8 cellular contexts compared by ENCODE assay signal in genomic region chr10:70379581-70380176, GRCh38. TPM values are rescaled to one million over a fixed set of nuclear protein-coding genes. Genes with fewer than 3 reads are reported as not detected.
A peak's percentile ranks its signal among the peaks of the same experiment; 100 is the strongest.
DNase-seq lines count a peak whose midpoint lies in the region; ATAC-seq and TF ChIP-seq lines count a peak whose summit lies in the region.

No MANE protein-coding gene starts in this region.

- H3K9me3 ChIP-seq in heart left ventricle (peaks cover 0 to 7% (median 0%) of the 10 kb centered on the region in 12 donors), OCI-LY1 (ENCODE audit: low read length) (no peaks in the 10 kb centered on the region), thoracic aorta (no peaks in the 10 kb centered on the region), neuronal stem cell (replicated peaks in 1 of 2; ENCODE audit: control insufficient read depth in 2 of 2, insufficient read depth in 1 of 2, low read depth in 1 of 2, low read length in 2 of 2) (peaks cover 0 to 15% of the 10 kb centered on the region in 2 donors), esophagus muscularis mucosa (peaks cover 0 to 6% (median 2%) of the 10 kb centered on the region in 4 donors)

- no peaks in the 10 kb centered on the region for H3K36me3 Mint-ChIP-seq in stimulated activated memory B cell treated with anti-CD40 and anti-IgM and Interleukin-4, amounts not matched to agents 10 μg/mL and 1 μg/mL and 100 μg/mL, for 72 hours

- no peak overlapping the region for H3K23ac ChIP-seq in neuronal stem cell (ENCODE audit: low read depth, low read length, poor library complexity)

- no peaks in the 10 kb centered on the region for H3K79me2 ChIP-seq in OCI-LY1 (ENCODE audit: insufficient read depth, low read length)

- no peak overlapping the region for H3K9ac ChIP-seq in OCI-LY1 (ENCODE audit: low read length)
- no peak overlapping the region for H3K9ac ChIP-seq in neuronal stem cell (ENCODE audit: low read depth, low read length, poor library complexity)

- H4K8ac ChIP-seq in neuronal stem cell (ENCODE audit: low read depth, low read length): no peak overlapping the region

- H3K4me3 ChIP-seq in heart left ventricle (no peak overlapping the region), OCI-LY1 (ENCODE audit: low read depth, low read length, poor library complexity, severe bottlenecking) (no peak overlapping the region), fibroblast of pulmonary artery (replicated peaks; ENCODE audit: low read depth, low read length) (no peak overlapping the region), thoracic aorta (no peak overlapping the region), neuronal stem cell (ENCODE audit: low read length in 2 of 2) (no peak overlapping the region), esophagus muscularis mucosa (no peak overlapping the region)

- H3K9me3 Mint-ChIP-seq in stimulated activated memory B cell treated with anti-CD40 and anti-IgM and Interleukin-4, amounts not matched to agents 10 μg/mL and 1 μg/mL and 100 μg/mL, for 72 hours: peaks cover 6% of the 10 kb centered on the region

- TF ChIP-seq POLR2A in heart left ventricle (IDR thresholded peaks at IDR 0.05) (no peak), esophagus muscularis mucosa (IDR thresholded peaks at IDR 0.05; ENCODE audit: low read depth) (no peak)

- H3K4me1 Mint-ChIP-seq in stimulated activated memory B cell treated with anti-CD40 and anti-IgM and Interleukin-4, amounts not matched to agents 10 μg/mL and 1 μg/mL and 100 μg/mL, for 72 hours: peaks cover 16% of the 10 kb centered on the region

- no peak overlapping the region for H3K4me2 ChIP-seq in OCI-LY1 (ENCODE audit: low read length)
- no peak overlapping the region for H3K4me2 ChIP-seq in neuronal stem cell (ENCODE audit: insufficient read depth, low read length, poor library complexity, severe bottlenecking)

- H3K18ac ChIP-seq in neuronal stem cell (ENCODE audit: low read length): no peak overlapping the region

- no peaks in the 10 kb centered on the region for H3F3A ChIP-seq in OCI-LY1 (ENCODE audit: insufficient read depth, low read length)

- H2AFZ ChIP-seq in OCI-LY1 (ENCODE audit: low read length): no peak overlapping the region
- H2AFZ ChIP-seq in neuronal stem cell (ENCODE audit: low read length): no peak overlapping the region

- H2AK5ac ChIP-seq in neuronal stem cell (ENCODE audit: low read depth, low read length): no peak overlapping the region

- no peaks in the 10 kb centered on the region for H3K27me3 ChIP-seq in heart left ventricle
- no peaks in the 10 kb centered on the region for H3K27me3 ChIP-seq in OCI-LY1 (ENCODE audit: insufficient read depth, low read length)
- H3K27me3 ChIP-seq in thoracic aorta (replicated peaks; ENCODE audit: insufficient read depth): no peaks in the 10 kb centered on the region
- no peaks in the 10 kb centered on the region for H3K27me3 ChIP-seq in neuronal stem cell (ENCODE audit: control insufficient read depth in 3 of 3, insufficient read depth in 3 of 3, low read depth in 1 of 3, low read length in 3 of 3)
- no peaks in the 10 kb centered on the region for H3K27me3 ChIP-seq in esophagus muscularis mucosa

- TF ChIP-seq EP300 in esophagus muscularis mucosa (IDR thresholded peaks at IDR 0.05): no peak

- H2BK15ac ChIP-seq in neuronal stem cell (ENCODE audit: low read length): no peak overlapping the region

- H4K20me1 ChIP-seq in OCI-LY1 (ENCODE audit: insufficient read depth, low read length): no peaks in the 10 kb centered on the region

- WGBS in heart left ventricle, 4 donors: 89 to 93% (median 92%) methylated on average over 14 of the region's 14 CpGs
- no CpG with 5 or more reads among the region's 14 CpGs for WGBS in neuronal stem cell (ENCODE audit: extremely low coverage in 2 of 2, insufficient read length in 2 of 2, insufficient replicate concordance in 1 of 2), 2 donors
- WGBS in esophagus muscularis mucosa: 90% methylated on average over 11 of the region's 14 CpGs

- H3K27me3 Mint-ChIP-seq in stimulated activated memory B cell treated with anti-CD40 and anti-IgM and Interleukin-4, amounts not matched to agents 10 μg/mL and 1 μg/mL and 100 μg/mL, for 72 hours: no peaks in the 10 kb centered on the region

- H2BK5ac ChIP-seq in neuronal stem cell (ENCODE audit: low read length): no peak overlapping the region

- H3K27ac Mint-ChIP-seq in stimulated activated memory B cell treated with anti-CD40 and anti-IgM and Interleukin-4, amounts not matched to agents 10 μg/mL and 1 μg/mL and 100 μg/mL, for 72 hours: no peak overlapping the region

- peak in 10 of 12 donors; percentile 20 to 47 (median 36) for TF ChIP-seq CTCF in heart left ventricle (IDR thresholded peaks at IDR 0.05)
- TF ChIP-seq CTCF in OCI-LY1 (IDR thresholded peaks at IDR 0.05; ENCODE audit: low read length): peak; percentile 88
- peak; percentile 69 for TF ChIP-seq CTCF in fibroblast of pulmonary artery (IDR thresholded peaks at IDR 0.05; ENCODE audit: low read length, missing control alignments)
- peak; percentile 32 for TF ChIP-seq CTCF in thoracic aorta (IDR thresholded peaks at IDR 0.05)
- TF ChIP-seq CTCF in esophagus muscularis mucosa (IDR thresholded peaks at IDR 0.05): peak in 1 of 3 experiments; percentile 48

- H3K4me3 Mint-ChIP-seq in stimulated activated memory B cell treated with anti-CD40 and anti-IgM and Interleukin-4, amounts not matched to agents 10 μg/mL and 1 μg/mL and 100 μg/mL, for 72 hours: no peak overlapping the region

- H2BK12ac ChIP-seq in neuronal stem cell (ENCODE audit: low read length): no peak overlapping the region

- no peak for DNase-seq in heart left ventricle
- DNase-seq in cardiac septum (ENCODE audit: low spot score): no peak
- DNase-seq in fibroblast of pulmonary artery (ENCODE audit: low read depth): no peak
- DNase-seq in thoracic aorta (ENCODE audit: low spot score): no peak
- DNase-seq in neuronal stem cell (ENCODE audit: low spot score): no peak
- no peak for DNase-seq in esophagus muscularis mucosa (ENCODE audit: extremely low spot score)

- no peaks in the 10 kb centered on the region for H3K9me2 ChIP-seq in OCI-LY1 (ENCODE audit: low read depth, low read length)

- H4K91ac ChIP-seq in neuronal stem cell (ENCODE audit: low read depth, low read length, poor library complexity): no peak overlapping the region

- no peak for ATAC-seq in heart left ventricle
- no peak for ATAC-seq in thoracic aorta (ENCODE audit: insufficient number of reproducible peaks, low FRiP score, low read depth)
- ATAC-seq in stimulated activated memory B cell treated with anti-CD40 and anti-IgM and Interleukin-4, amounts not matched to agents 10 μg/mL and 1 μg/mL and 100 μg/mL, for 72 hours: no peak

- H3K4ac ChIP-seq in neuronal stem cell (ENCODE audit: low read length): no peak overlapping the region

- H3K27ac ChIP-seq in heart left ventricle: peak overlapping the region in 6 of 12 donors; percentile 79 to 93 (median 85)
- no peak overlapping the region for H3K27ac ChIP-seq in OCI-LY1 (ENCODE audit: low read depth, low read length, poor library complexity, severe bottlenecking)
- no peak overlapping the region for H3K27ac ChIP-seq in thoracic aorta
- H3K27ac ChIP-seq in neuronal stem cell (replicated peaks; ENCODE audit: low read length): no peak overlapping the region
- no peak overlapping the region for H3K27ac ChIP-seq in esophagus muscularis mucosa (replicated peaks in 1 of 4)

- no peak overlapping the region for H3K14ac ChIP-seq in neuronal stem cell (ENCODE audit: low read length)

- H3K79me1 ChIP-seq in neuronal stem cell (ENCODE audit: low read depth, low read length): no peaks in the 10 kb centered on the region

- peaks cover 0 to 41% (median 17%) of the 10 kb centered on the region in 12 donors for H3K4me1 ChIP-seq in heart left ventricle
- peaks cover 9% of the 10 kb centered on the region for H3K4me1 ChIP-seq in OCI-LY1 (ENCODE audit: insufficient read depth, low read length, severe bottlenecking)
- peaks cover 0 to 6% of the 10 kb centered on the region in 2 donors for H3K4me1 ChIP-seq in thoracic aorta (ENCODE audit: control insufficient read depth in 1 of 2, low read depth in 2 of 2)
- peaks cover 3 to 9% of the 10 kb centered on the region in 2 donors for H3K4me1 ChIP-seq in neuronal stem cell (ENCODE audit: control insufficient read depth in 2 of 2, insufficient read depth in 1 of 2, low read depth in 1 of 2, low read length in 2 of 2)
- peaks cover 19 to 48% (median 38%) of the 10 kb centered on the region in 4 donors for H3K4me1 ChIP-seq in esophagus muscularis mucosa

- intact Hi-C loops in heart left ventricle (cut with DNase I) (no loop called here), cardiac septum (cut with DNase I) (loop anchor here (5.0 kb wide), 1 partner anchor 147 kb away; the partner anchor contains the start of gene PPA1), esophagus muscularis mucosa (cut with DNase I) (no loop called here)

- no peak overlapping the region for H2BK120ac ChIP-seq in neuronal stem cell (ENCODE audit: low read depth, low read length)

- H3K36me3 ChIP-seq in heart left ventricle: peaks cover 0 to 8% (median 0%) of the 10 kb centered on the region in 9 donors
- H3K36me3 ChIP-seq in OCI-LY1 (ENCODE audit: insufficient read depth, low read length): no peaks in the 10 kb centered on the region; the same call in 1 of the 2 replicates
- H3K36me3 ChIP-seq in thoracic aorta: peaks cover 3% of the 10 kb centered on the region
- H3K36me3 ChIP-seq in neuronal stem cell (replicated peaks in 1 of 2; ENCODE audit: control insufficient read depth in 2 of 2, insufficient read depth in 2 of 2, low read length in 2 of 2): peaks cover 7 to 12% of the 10 kb centered on the region in 2 donors
- H3K36me3 ChIP-seq in esophagus muscularis mucosa: peaks cover 0 to 8% (median 4%) of the 10 kb centered on the region in 4 donors

RNA-seq across cellular contexts. Expression of gene LRRC20, which starts 2.7 kb away (rescaled TPM):
- 10 to 100 TPM; 32.7 to 92.2 (median 60.2) TPM for total RNA-seq in heart left ventricle
- polyA plus RNA-seq in heart left ventricle: 10 to 100 TPM; 24.8 to 28.4 TPM
- 46.3 TPM for total RNA-seq in cardiac septum
- 1 to 10 TPM; 1.9 to 4.7 TPM for total RNA-seq in thoracic aorta
- polyA plus RNA-seq in neuronal stem cell (2013, experiment 1 of 2): 38.9 TPM
- polyA plus RNA-seq in neuronal stem cell (2013, experiment 2 of 2): 39.0 TPM
- total RNA-seq in esophagus muscularis mucosa: 10 to 100 TPM in 3 of 4 donors, 1 to 10 TPM in 1; 6.6 to 17.0 (median 13.4) TPM

RNA-seq across cellular contexts. Expression of gene EIF4EBP2, which starts 24.3 kb away (rescaled TPM):
- total RNA-seq in heart left ventricle: 100 to 1,000 TPM in 1 of 9 donors, 10 to 100 TPM in 8; 78.3 to 150 (median 89.7) TPM
- polyA plus RNA-seq in heart left ventricle: 10 to 100 TPM; 20.6 to 41.8 TPM
- total RNA-seq in cardiac septum: 69.8 TPM
- total RNA-seq in thoracic aorta: 10 to 100 TPM; 52.8 to 60.0 TPM
- 120 TPM for polyA plus RNA-seq in neuronal stem cell (2013, experiment 1 of 2)
- 124 TPM for polyA plus RNA-seq in neuronal stem cell (2013, experiment 2 of 2)
- total RNA-seq in esophagus muscularis mucosa: 10 to 100 TPM; 73.6 to 99.9 (median 78.4) TPM
